6 cellular contexts compared by ENCODE assay signal in genomic region chr6:33428891-33429744, GRCh38. TPM values are rescaled to one million over a fixed set of nuclear protein-coding genes. Genes with fewer than 3 reads are reported as not detected.
A peak's percentile ranks its signal among the peaks of the same experiment; 100 is the strongest.
DNase-seq lines count a peak whose midpoint lies in the region; ATAC-seq and TF ChIP-seq lines count a peak whose summit lies in the region.

No MANE protein-coding gene starts in this region.

- H3K9me3 ChIP-seq in Caco-2: no peaks in the 10 kb centered on the region

- no peaks in the 10 kb centered on the region for H3K27me3 ChIP-seq in Caco-2 (replicated peaks; ENCODE audit: control insufficient read depth, insufficient read depth, low read length)

- no peaks in the 10 kb centered on the region for H3K9me3 Mint-ChIP-seq in Caco-2 (ENCODE audit: unreplicated experiment)
- H3K9me3 Mint-ChIP-seq in activated CD4-positive, alpha-beta memory T cell treated with anti-CD3 and anti-CD28 coated beads, Interleukin-2, amount 10 ng/mL, durations not matched to agents 7 days and 5 days: no peaks in the 10 kb centered on the region
- H3K9me3 Mint-ChIP-seq in naive B cell: peaks cover 0 to 1% (median 0%) of the 10 kb centered on the region in 7 donors

- peak overlapping the region; percentile 81 for H3K4me3 Mint-ChIP-seq in Caco-2 (ENCODE audit: unreplicated experiment)
- H3K4me3 Mint-ChIP-seq in activated CD4-positive, alpha-beta memory T cell treated with anti-CD3 and anti-CD28 coated beads, Interleukin-2, amount 10 ng/mL, durations not matched to agents 7 days and 5 days: peak overlapping the region; percentile 84
- H3K4me3 Mint-ChIP-seq in naive B cell: peak overlapping the region; percentile 85 to 97 (median 91)

- intact Hi-C loops in Caco-2 (cut with micrococcal nuclease; ENCODE audit: unreplicated experiment): loop anchor here (2.0 to 5.0 kb wide), 3 partner anchors 26 to 143 kb away; partner anchors contain the start of genes RGL2 and ZBTB9

- H3K27me3 Mint-ChIP-seq in Caco-2 (ENCODE audit: insufficient read depth, unreplicated experiment) (no peaks in the 10 kb centered on the region), naive B cell (no peaks in the 10 kb centered on the region)
- H3K27me3 Mint-ChIP-seq in activated CD4-positive, alpha-beta memory T cell treated with anti-CD3 and anti-CD28 coated beads, Interleukin-2, amount 10 ng/mL, durations not matched to agents 7 days and 5 days: no peaks in the 10 kb centered on the region

- H3K36me3 Mint-ChIP-seq in Caco-2 (ENCODE audit: insufficient read depth, unreplicated experiment) (peaks cover 7% of the 10 kb centered on the region), naive B cell (no peaks in the 10 kb centered on the region)
- peaks cover 20% of the 10 kb centered on the region for H3K36me3 Mint-ChIP-seq in activated CD4-positive, alpha-beta memory T cell treated with anti-CD3 and anti-CD28 coated beads, Interleukin-2, amount 10 ng/mL, durations not matched to agents 7 days and 5 days (ENCODE audit: low read depth)

- POLR2A ChIA-PET in Caco-2 (lab: Charles Lee): no interaction called here
- POLR2A ChIA-PET in activated CD4-positive, alpha-beta memory T cell treated with anti-CD3 and anti-CD28 coated beads, Interleukin-2, amount 10 ng/mL, durations not matched to agents 7 days and 5 days (lab: Charles Lee): interaction anchor here (0.6 to 4.2 kb wide), 14 partner anchors 12 to 457 kb away, joined by 3 to 32 read pairs (median 6); partner anchors contain the start of genes BAK1, CUTA, RING1 and RPS18

- peaks cover 59% of the 10 kb centered on the region for H3K4me1 ChIP-seq in Caco-2

- peak overlapping the region; percentile 63 for H3K4me3 ChIP-seq in Caco-2 (ENCODE audit: low read depth, low read length)

- H3K4me1 Mint-ChIP-seq in Caco-2 (ENCODE audit: low read depth, unreplicated experiment): peaks cover 33% of the 10 kb centered on the region
- H3K4me1 Mint-ChIP-seq in activated CD4-positive, alpha-beta memory T cell treated with anti-CD3 and anti-CD28 coated beads, Interleukin-2, amount 10 ng/mL, durations not matched to agents 7 days and 5 days: peaks cover 80% of the 10 kb centered on the region
- peaks cover 86 to 94% (median 93%) of the 10 kb centered on the region in 3 donors for H3K4me1 Mint-ChIP-seq in naive B cell

- no peak for DNase-seq in Caco-2
- DNase-seq in activated CD4-positive, alpha-beta memory T cell treated with anti-CD3 and anti-CD28 coated beads, Interleukin-2, amount 10 ng/mL, durations not matched to agents 7 days and 5 days: no peak
- DNase-seq in naive B cell: no peak
- no peak for DNase-seq in GM20000 (ENCODE audit: low spot score)
- DNase-seq in middle frontal gyrus (ENCODE audit: extremely low spot score, low spot score): no peak
- DNase-seq in AG08395 (ENCODE audit: low spot score): no peak

- no peak for TF ChIP-seq CTCF in Caco-2 (IDR thresholded peaks at IDR 0.05; ENCODE audit: insufficient read depth in 1 of 2, low read depth in 1 of 2, low read length in 1 of 2, severe bottlenecking in 1 of 2, unreplicated experiment in 1 of 2)
- TF ChIP-seq CTCF in GM20000 (IDR thresholded peaks at IDR 0.05; ENCODE audit: extremely low read depth, missing control alignments): no peak

- ATAC-seq in naive B cell (ENCODE audit: low read depth in 2 of 2): no peak

- H3K27ac Mint-ChIP-seq in Caco-2 (ENCODE audit: unreplicated experiment) (peak overlapping the region; percentile 87), naive B cell (peak overlapping the region; percentile 76 to 98 (median 92))
- H3K27ac Mint-ChIP-seq in activated CD4-positive, alpha-beta memory T cell treated with anti-CD3 and anti-CD28 coated beads, Interleukin-2, amount 10 ng/mL, durations not matched to agents 7 days and 5 days: peak overlapping the region; percentile 90

- CTCF ChIA-PET in Caco-2 (lab: Charles Lee): no interaction called here
- CTCF ChIA-PET in activated CD4-positive, alpha-beta memory T cell treated with anti-CD3 and anti-CD28 coated beads, Interleukin-2, amount 10 ng/mL, durations not matched to agents 7 days and 5 days (lab: Charles Lee): interaction anchor here (0.6 to 2.1 kb wide), 7 partner anchors 10 to 179 kb away, joined by 3 to 8 read pairs (median 4); partner anchors contain the start of genes CUTA and SYNGAP1

- BruUV-seq in Caco-2 (replicated peaks; lab: Mats Ljungman, UMichigan): no TSS peak

- H3K36me3 ChIP-seq in Caco-2 (ENCODE audit: control insufficient read depth, insufficient read depth, low read length): no peaks in the 10 kb centered on the region

RNA-seq across cellular contexts. Expression of gene SYNGAP1, which starts 9.3 kb away (rescaled TPM):
- total RNA-seq in Caco-2 (2022): 17.1 and 18.3 TPM in 2 replicates
- total RNA-seq in activated CD4-positive, alpha-beta memory T cell treated with anti-CD3 and anti-CD28 coated beads, Interleukin-2, amount 10 ng/mL, durations not matched to agents 7 days and 5 days: 10 to 100 TPM; 35.3 to 39.7 TPM
- polyA plus RNA-seq in naive B cell (ENCODE audit: low read depth in 6 of 6): 1 to 10 TPM in 1 of 6 donors, under 1 TPM in 4, not detected in 1; 0.25 to 1.9 (median 0.48) TPM

RNA-seq across cellular contexts. Expression of gene CUTA, which starts 11.2 kb away (rescaled TPM):
- total RNA-seq in Caco-2 (2022): 166 and 177 TPM in 2 replicates
- 100 to 1,000 TPM; 243 TPM for total RNA-seq in activated CD4-positive, alpha-beta memory T cell treated with anti-CD3 and anti-CD28 coated beads, Interleukin-2, amount 10 ng/mL, durations not matched to agents 7 days and 5 days
- 100 to 1,000 TPM; 237 to 281 (median 263) TPM for polyA plus RNA-seq in naive B cell (ENCODE audit: low read depth in 6 of 6)

RNA-seq across cellular contexts. Expression of gene PHF1, which starts 18.3 kb away (rescaled TPM):
- 23.6 and 26.4 TPM in 2 replicates for total RNA-seq in Caco-2 (2022)
- 10 to 100 TPM; 46.4 to 51.4 TPM for total RNA-seq in activated CD4-positive, alpha-beta memory T cell treated with anti-CD3 and anti-CD28 coated beads, Interleukin-2, amount 10 ng/mL, durations not matched to agents 7 days and 5 days
- polyA plus RNA-seq in naive B cell (ENCODE audit: low read depth in 6 of 6): 10 to 100 TPM; 48.9 to 82.3 (median 55.5) TPM

RNA-seq across cellular contexts. Expression of gene ZBTB9, which starts 25.3 kb away (rescaled TPM):
- 11.4 and 12.5 TPM in 2 replicates for total RNA-seq in Caco-2 (2022)
- total RNA-seq in activated CD4-positive, alpha-beta memory T cell treated with anti-CD3 and anti-CD28 coated beads, Interleukin-2, amount 10 ng/mL, durations not matched to agents 7 days and 5 days: 1 to 10 TPM; 6.9 to 7.4 TPM
- 1 to 10 TPM; 4.8 to 9.7 (median 7.0) TPM for polyA plus RNA-seq in naive B cell (ENCODE audit: low read depth in 6 of 6)

RNA-seq across cellular contexts. Expression of gene KIFC1, which starts 37.5 kb away (rescaled TPM):
- total RNA-seq in Caco-2 (2022): 65.3 and 65.4 TPM in 2 replicates
- 100 to 1,000 TPM; 125 to 127 TPM for total RNA-seq in activated CD4-positive, alpha-beta memory T cell treated with anti-CD3 and anti-CD28 coated beads, Interleukin-2, amount 10 ng/mL, durations not matched to agents 7 days and 5 days
- polyA plus RNA-seq in naive B cell (ENCODE audit: low read depth in 6 of 6): under 1 TPM in 3 of 6 donors, not detected in 3; 0.36 to 0.45 (median 0.36) TPM
